29 cellular contexts compared by ENCODE assay signal in the genomic region with DNA sequence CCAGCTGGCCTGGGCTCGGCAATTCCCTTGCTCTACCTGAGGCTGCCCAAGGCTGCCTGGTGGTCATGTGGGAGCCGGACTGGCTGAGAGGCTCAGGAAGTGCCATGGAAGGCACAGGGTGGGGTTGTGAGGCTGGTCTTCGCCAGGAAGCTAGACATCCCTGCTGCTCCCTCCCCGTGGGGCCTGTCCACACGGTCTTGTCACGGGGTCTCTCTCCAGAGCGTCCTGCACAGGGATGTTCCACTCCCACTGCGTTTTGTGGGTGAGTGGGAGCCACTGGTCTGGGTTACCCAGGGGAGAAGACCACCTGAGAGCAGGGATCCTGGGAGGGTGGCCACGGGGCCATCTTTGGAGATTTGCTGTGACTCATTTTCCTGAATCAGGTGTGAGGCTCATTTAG. TPM values are rescaled to one million over a fixed set of nuclear protein-coding genes. Genes with fewer than 3 reads are reported as not detected.
"Had no signal": no experiment of that assay in that cellular context is flagged by ENCODE, and none has a peak within 500 bp of the region (broad histone marks: within the 10 kb centered on the region; RNA-seq: fewer than 3 reads in every experiment).

No MANE protein-coding gene starts in this region.

- H3K4me3 ChIP-seq: colonic mucosa, coronary artery, dorsolateral prefrontal cortex, esophagus muscularis mucosa, esophagus squamous epithelium, gastrocnemius medialis, gastroesophageal sphincter, heart left ventricle, heart right ventricle had no signal

- DNase-seq: colonic mucosa; cortex of kidney; dermis blood vessel endothelial cell; dorsolateral prefrontal cortex; effector CD4-positive, alpha-beta T cell; effector CD8-positive, alpha-beta T cell; effector memory CD4-positive, alpha-beta T cell; effector memory CD8-positive, alpha-beta T cell; endodermal cell; erythroblast; esophagus squamous epithelium; foreskin fibroblast; foreskin keratinocyte; foreskin melanocyte; gastrocnemius medialis; glutamatergic neuron; heart left ventricle; heart right ventricle had no signal

- H3K27ac Mint-ChIP-seq: dendritic cell treated with granulocyte-macrophage colony-stimulating factor and Interleukin-4, amounts not matched to agents 40 ng/mL and 50 ng/mL, for 4 days; effector memory CD8-positive, alpha-beta T cell; endodermal cell had no signal

- H3K4me3 Mint-ChIP-seq: dendritic cell treated with granulocyte-macrophage colony-stimulating factor and Interleukin-4, amounts not matched to agents 40 ng/mL and 50 ng/mL, for 4 days; effector memory CD8-positive, alpha-beta T cell; endodermal cell had no signal

- H3K27me3 ChIP-seq: colonic mucosa, dorsolateral prefrontal cortex, esophagus muscularis mucosa, esophagus squamous epithelium, gastrocnemius medialis, gastroesophageal sphincter, heart left ventricle, heart right ventricle had no signal

- FAIRE-seq: colon, endometrium, endothelial cell of umbilical vein, frontal cortex had no signal

- H3K9me3 Mint-ChIP-seq: dendritic cell treated with granulocyte-macrophage colony-stimulating factor and Interleukin-4, amounts not matched to agents 40 ng/mL and 50 ng/mL, for 4 days; effector memory CD8-positive, alpha-beta T cell had no signal

- H3K4me1 ChIP-seq: colonic mucosa, foreskin keratinocyte had no signal

- H3K9me3 ChIP-seq: colonic mucosa, esophagus muscularis mucosa, esophagus squamous epithelium, gastrocnemius medialis, gastroesophageal sphincter had no signal

- H3K27ac ChIP-seq: colonic mucosa, coronary artery, dorsolateral prefrontal cortex, epithelial cell of prostate, esophagus muscularis mucosa, esophagus squamous epithelium, foreskin keratinocyte, gastrocnemius medialis, gastroesophageal sphincter, heart left ventricle, heart right ventricle had no signal

- H3K36me3 ChIP-seq: colonic mucosa, esophagus muscularis mucosa, esophagus squamous epithelium, gastrocnemius medialis, gastroesophageal sphincter, heart left ventricle, heart right ventricle had no signal

RNA-seq across cellular contexts. Expression of gene GADD45G, which starts 11.6 kb away (rescaled TPM):
- total RNA-seq: dermis blood vessel endothelial cell, epithelial cell of proximal tubule, foreskin keratinocyte had no signal
- polyA plus RNA-seq: fibroblast of lung had no signal
